ENCODE assay signal across 8 cellular contexts in genomic region chr1:155273134-155273982, GRCh38.
DNase-seq lines count a peak whose midpoint lies in the region; ATAC-seq and TF ChIP-seq lines count a peak whose summit lies in the region.

Gene CLK2 (minus strand): TSS chr1:155273504. CDS start chr1:155270977, 2,527 bp downstream.

- in situ Hi-C loops in T47D (cut with HindIII; ENCODE audit: low pct_unique_long_range_greater_than_20kb, low sequenced_read_pairs) = no loop called here

- H3K9me3 ChIP-seq in iPS-18c (ENCODE audit: control insufficient read depth, insufficient read depth, low read length) = no peaks in the 10 kb centered on the region

- peaks cover 14% of the 10 kb centered on the region for H3K36me3 ChIP-seq in ACC112 (ENCODE audit: insufficient read depth, low read length)

- H3K27ac ChIP-seq in ACC112 (ENCODE audit: low read depth, low read length) (peak within 1 kb of the TSS; percentile 79), VCaP (peak within 1 kb of the TSS; percentile 94), skin epidermis (peak within 1 kb of the TSS; percentile 92 to 99 (median 97))

- H2AFZ ChIP-seq in ACC112 (ENCODE audit: low read length, unreplicated experiment) = peak within 1 kb of the TSS; percentile 64

- H3K27me3 ChIP-seq in ACC112 (ENCODE audit: insufficient read depth, low read length) = no peaks in the 10 kb centered on the region

- H3K4me3 ChIP-seq in ACC112 (ENCODE audit: low read depth, low read length) (peak within 1 kb of the TSS; percentile 88), iPS-18c (ENCODE audit: insufficient read depth, low read depth, low read length) (peak within 1 kb of the TSS; percentile 81), skin epidermis (peak within 1 kb of the TSS; percentile 60 to 95 (median 79))

- H3K79me2 ChIP-seq in ACC112 (ENCODE audit: control insufficient read depth, insufficient read depth, low read length, unreplicated experiment) = peaks cover 34% of the 10 kb centered on the region

- DNase-seq in NCI-H2227 (lab: John Stamatoyannopoulos, UW; ENCODE audit: unreplicated experiment) = peak; percentile 99
- DNase-seq in T47D (ENCODE audit: low read depth in 1 of 2, low spot score in 1 of 2) = peak; percentile 97 to 99

- H3K4me1 ChIP-seq in ACC112 (ENCODE audit: control insufficient read depth, insufficient read depth, low read length, unreplicated experiment) = peaks cover 13% of the 10 kb centered on the region

- ATAC-seq in GM18873 (IDR thresholded peaks at IDR 0.05; ENCODE audit: low FRiP score, unreplicated experiment) (peak; percentile 59), HG03139 (IDR thresholded peaks at IDR 0.05; ENCODE audit: unreplicated experiment) (peak; percentile 75)

- TF ChIP-seq CTCF in VCaP (conservative IDR thresholded peaks at IDR 0.05) = no peak

Comparison
In these comparisons a context has a peak if more than half of its experiments do, and no peak if none do; other contexts are left out.
1. Peak in every context shown above with its lines: DNase-seq, ATAC-seq, H3K4me3 ChIP-seq and H3K27ac ChIP-seq.